Comparison of ENCODE assay signal across 13 cellular contexts in genomic region chr11:46106530-46107407, GRCh38. TPM values are rescaled to one million over a fixed set of nuclear protein-coding genes. Genes with fewer than 3 reads are reported as not detected.
DNase-seq lines count a peak whose midpoint lies in the region; ATAC-seq lines count a peak whose summit lies in the region.
"Had no signal": no experiment of that assay in that cellular context is flagged by ENCODE, and none has a peak within 500 bp of the region (broad histone marks: within the 10 kb centered on the region; RNA-seq: fewer than 3 reads in every experiment).

No MANE protein-coding gene starts in this region.

- H3F3A ChIP-seq in GM23248 (ENCODE audit: insufficient read depth), result 0 out of 2 replicates have a peak, but pooled peaks cover 5% of the 10 kb centered on the region

- no peak for ATAC-seq in GM18498 (IDR thresholded peaks at IDR 0.05; ENCODE audit: unreplicated experiment)
- ATAC-seq in GM21447 (IDR thresholded peaks at IDR 0.05; ENCODE audit: unreplicated experiment), result no peak
- ATAC-seq: T-helper 17 cell had no signal

- DNase-seq in GM23248 (peak; percentile 44), NCI-H526 treated with DMSO at 0.1 percent for 48 hours (lab: John Stamatoyannopoulos, UW) (peak; percentile 53), fibroblast of peridontal ligament (ENCODE audit: extremely low read depth) (peak; percentile 53), DMS114 treated with DMSO at 0.1 percent for 48 hours (lab: John Stamatoyannopoulos, UW; ENCODE audit: unreplicated experiment) (no peak), activated gamma-delta T cell (lab: John Stamatoyannopoulos, UW) (no peak)
- DNase-seq: Caco-2, esophagus squamous epithelium, NCI-H774, T-helper 17 cell had no signal

- no peak overlapping the region for H3K4me2 ChIP-seq in GM23248 (ENCODE audit: unreplicated experiment)

- H3K79me2 ChIP-seq in GM23248 (ENCODE audit: insufficient read depth), result peaks cover 100% of the 10 kb centered on the region

- no peak overlapping the region for H3K4me3 ChIP-seq in GM23248
- peak overlapping the region; percentile 43 for H3K4me3 ChIP-seq in neuron (ENCODE audit: low read length)
- H3K4me3 ChIP-seq: esophagus squamous epithelium, lung had no signal

- in situ Hi-C loops in GM23248 (cut with MboI), result no loop called here

- H3K9me2 ChIP-seq in GM23248 (ENCODE audit: insufficient read depth), result no peaks in the 10 kb centered on the region

- no peak overlapping the region for H3K9ac ChIP-seq in GM23248

- H3K36me3 ChIP-seq in GM23248 (ENCODE audit: low read depth) (no peaks in the 10 kb centered on the region), neuron (ENCODE audit: insufficient read depth, low read length) (no peaks in the 10 kb centered on the region)
- H3K36me3 ChIP-seq: esophagus squamous epithelium had no signal

- H3K4me1 ChIP-seq in GM23248 (ENCODE audit: insufficient read depth) (peaks cover 19% of the 10 kb centered on the region; the same call in 1 of the 2 replicates), neuron (ENCODE audit: insufficient read depth, low read length) (peaks cover 26% of the 10 kb centered on the region)
- H3K4me1 ChIP-seq: Caco-2 had no signal

- H2AFZ ChIP-seq in GM23248, result no peak overlapping the region
- H2AFZ ChIP-seq in neuron (ENCODE audit: low read depth, low read length), result no peak overlapping the region

- no peak overlapping the region for H3K27ac ChIP-seq in GM23248
- H3K27ac ChIP-seq: esophagus squamous epithelium had no signal

- WGBS in GM23248 (ENCODE audit: low coverage in 1 of 2, low lambda C conversion rate in 2 of 2, missing lambda C conversion rate in 2 of 2), 2 experiments, result 45 to 52% methylated on average over 5 of the region's 5 CpGs

- no peaks in the 10 kb centered on the region for H3K9me3 ChIP-seq in GM23248 (ENCODE audit: low read depth)
- H3K9me3 ChIP-seq in neuron (ENCODE audit: low read length), result no peaks in the 10 kb centered on the region
- H3K9me3 ChIP-seq: Caco-2, esophagus squamous epithelium had no signal

- H4K20me1 ChIP-seq in GM23248 (ENCODE audit: insufficient read depth), result no peaks in the 10 kb centered on the region; the same call in 1 of the 2 replicates

- H3K27me3 ChIP-seq in GM23248 (replicated peaks; ENCODE audit: insufficient read depth), result no peaks in the 10 kb centered on the region
- no peaks in the 10 kb centered on the region for H3K27me3 ChIP-seq in neuron (ENCODE audit: insufficient read depth, low read length)
- H3K27me3 ChIP-seq: esophagus squamous epithelium had no signal

RNA-seq across cellular contexts. Expression of gene PHF21A, which starts 14.5 kb away (rescaled TPM):
- 11.2 and 11.8 TPM in 2 replicates for total RNA-seq in GM23248 (2014; rRNA removed; shearing (Covaris generic))
- polyA plus RNA-seq in GM23248 (2016; fragmentation: Nextera tagmentation; extraction: Ambion mirVana), result 17.0 and 22.3 TPM in 2 replicates

Comparison
In these comparisons a context has a peak if more than half of its experiments do, and no peak if none do; other contexts are left out.
1. DNase-seq: peak in GM23248 (single experiment), NCI-H526 treated with DMSO at 0.1 percent for 48 hours (single experiment) and fibroblast of peridontal ligament (single experiment); none in DMS114 treated with DMSO at 0.1 percent for 48 hours (single experiment) and activated gamma-delta T cell (single experiment).